Comparison of ENCODE assay signal across 31 cellular contexts in genomic region chr2:9013403-9013802, GRCh38. TPM values are rescaled to one million over a fixed set of nuclear protein-coding genes. Genes with fewer than 3 reads are reported as not detected.
DNase-seq lines count a peak whose midpoint lies in the region; ATAC-seq, FAIRE-seq and TF ChIP-seq lines count a peak whose summit lies in the region.
"Had no signal": no experiment of that assay in that cellular context is flagged by ENCODE, and none has a peak within 500 bp of the region (broad histone marks: within the 10 kb centered on the region; RNA-seq: fewer than 3 reads in every experiment).

No MANE protein-coding gene starts in this region.

- H3K4me3 ChIP-seq in A549 (no peak overlapping the region), HEK293 (ENCODE audit: low read depth, low read length) (no peak overlapping the region)
- H3K4me3 ChIP-seq: BLaER1; BLaER1 treated with 17β-estradiol and CSF1 and Interleukin-3, amounts not matched to agents 10 nM and 100 nM had no signal

- no peak overlapping the region for H3K4me2 ChIP-seq in A549
- H3K4me2 ChIP-seq: BLaER1; BLaER1 treated with 17β-estradiol and CSF1 and Interleukin-3, amounts not matched to agents 10 nM and 100 nM had no signal

- DNase-seq in A549 (ENCODE audit: low read depth in 1 of 2, low spot score in 1 of 2): no peak
- DNase-seq in D721Med (ENCODE audit: insufficient read length, low spot score): no peak
- DNase-seq in NCI-H1694 treated with DMSO at 0.1 percent for 48 hours (lab: John Stamatoyannopoulos, UW): no peak
- no peak for DNase-seq in stimulated activated naive CD4-positive, alpha-beta T cell treated with Interleukin-2 at 50 U/mL for 16 hours (lab: John Stamatoyannopoulos, UW)
- no peak for DNase-seq in COLO668 (lab: John Stamatoyannopoulos, UW; ENCODE audit: unreplicated experiment)
- DNase-seq: 8988T; ACHN; AML-193; BE2C; C1 segment of cervical spinal cord; Caco-2; Calu3; CD4-positive, alpha-beta memory T cell; CD4-positive, alpha-beta T cell; CD4-positive, CD25-positive, alpha-beta regulatory T cell; CD8-positive, alpha-beta memory T cell; CD8-positive, alpha-beta T cell; COR-L47; DMS 273 treated with DMSO at 0.1 percent for 48 hours; DMS153; DMS53; DMS79; DMS79 treated with DMSO at 0.1 percent for 48 hours; DND-41; EL had no signal

- no peak for TF ChIP-seq RAD21 in A549 (conservative IDR thresholded peaks at IDR 0.05 in 1 of 2, IDR thresholded peaks at IDR 0.05 in 1 of 2)

- H3K27ac ChIP-seq in A549 (no peak overlapping the region), HEK293 (ENCODE audit: extremely low read depth, low read depth, low read length) (no peak overlapping the region)
- H3K27ac ChIP-seq: 22Rv1; BLaER1; BLaER1 treated with 17β-estradiol and CSF1 and Interleukin-3, amounts not matched to agents 10 nM and 100 nM; C4-2B had no signal

- H3K4me1 ChIP-seq in A549 (no peaks in the 10 kb centered on the region), HEK293 (ENCODE audit: control insufficient read depth, insufficient read depth, low read length) (peaks cover 15% of the 10 kb centered on the region)
- H3K4me1 ChIP-seq: BLaER1; BLaER1 treated with 17β-estradiol and CSF1 and Interleukin-3, amounts not matched to agents 10 nM and 100 nM; Caco-2 had no signal

- 90% methylated on average over 1 of the region's 1 CpG for WGBS in A549 (ENCODE audit: missing lambda C conversion rate)

- POLR2A ChIA-PET in A549 (lab: Yijun Ruan, JAX): no interaction called here
- POLR2A ChIA-PET in HEK293 (lab: Yijun Ruan, JAX): no interaction called here

- no peaks in the 10 kb centered on the region for H3K9me3 ChIP-seq in A549
- H3K9me3 ChIP-seq in HEK293 (ENCODE audit: control insufficient read depth, insufficient read depth, low read depth, low read length): no peaks in the 10 kb centered on the region
- H3K9me3 ChIP-seq: BE2C; BLaER1; BLaER1 treated with 17β-estradiol and CSF1 and Interleukin-3, amounts not matched to agents 10 nM and 100 nM; Caco-2 had no signal

- no peak for TF ChIP-seq CTCF in A549 (IDR thresholded peaks at IDR 0.05)
- no peak for TF ChIP-seq CTCF in D721Med (IDR thresholded peaks at IDR 0.05; ENCODE audit: insufficient read depth, missing control alignments)
- no peak for TF ChIP-seq CTCF in HEK293 (tag by site-specific recombination; IDR thresholded peaks at IDR 0.05)

- peak; percentile 23 for FAIRE-seq in A549 (lab: Jason Lieb, UNC)
- peak; percentile 35 for FAIRE-seq in D721Med (lab: Jason Lieb, UNC)
- FAIRE-seq: A204.1 had no signal

- TF ChIP-seq POLR2A in A549 (IDR thresholded peaks at IDR 0.05; ENCODE audit: low read length): no peak

- no peaks in the 10 kb centered on the region for H3K36me3 ChIP-seq in HEK293 (ENCODE audit: control insufficient read depth in 2 of 2, insufficient read depth in 1 of 2, low read length in 2 of 2)
- H3K36me3 ChIP-seq: BE2C; BLaER1; BLaER1 treated with 17β-estradiol and CSF1 and Interleukin-3, amounts not matched to agents 10 nM and 100 nM had no signal

- TF ChIP-seq EP300 in A549 (IDR thresholded peaks at IDR 0.05): no peak

- ATAC-seq in A549: no peak
- ATAC-seq: CD8-positive, alpha-beta T cell had no signal

- CTCF ChIA-PET in A549 (lab: Yijun Ruan, JAX) (no interaction called here), HEK293 (lab: Yijun Ruan, JAX) (no interaction called here)

TF ChIP-seq in A549, 52 proteins besides CTCF, POLR2A, EP300 and RAD21:
- no peak for TF ChIP-seq HOXB13 (CRISPR knock-in tag; IDR thresholded peaks at IDR 0.05; ENCODE audit: low read depth)
- no peak for TF ChIP-seq CHD4 (IDR thresholded peaks at IDR 0.05; ENCODE audit: borderline replicate concordance)
- TF ChIP-seq HEYL (CRISPR knock-in tag; IDR thresholded peaks at IDR 0.05): no peak
- TF ChIP-seq, protein P1, sequence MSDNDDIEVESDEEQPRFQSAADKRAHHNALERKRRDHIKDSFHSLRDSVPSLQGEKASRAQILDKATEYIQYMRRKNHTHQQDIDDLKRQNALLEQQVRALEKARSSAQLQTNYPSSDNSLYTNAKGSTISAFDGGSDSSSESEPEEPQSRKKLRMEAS (IDR thresholded peaks at IDR 0.05): no peak
- TF ChIP-seq, protein P2, sequence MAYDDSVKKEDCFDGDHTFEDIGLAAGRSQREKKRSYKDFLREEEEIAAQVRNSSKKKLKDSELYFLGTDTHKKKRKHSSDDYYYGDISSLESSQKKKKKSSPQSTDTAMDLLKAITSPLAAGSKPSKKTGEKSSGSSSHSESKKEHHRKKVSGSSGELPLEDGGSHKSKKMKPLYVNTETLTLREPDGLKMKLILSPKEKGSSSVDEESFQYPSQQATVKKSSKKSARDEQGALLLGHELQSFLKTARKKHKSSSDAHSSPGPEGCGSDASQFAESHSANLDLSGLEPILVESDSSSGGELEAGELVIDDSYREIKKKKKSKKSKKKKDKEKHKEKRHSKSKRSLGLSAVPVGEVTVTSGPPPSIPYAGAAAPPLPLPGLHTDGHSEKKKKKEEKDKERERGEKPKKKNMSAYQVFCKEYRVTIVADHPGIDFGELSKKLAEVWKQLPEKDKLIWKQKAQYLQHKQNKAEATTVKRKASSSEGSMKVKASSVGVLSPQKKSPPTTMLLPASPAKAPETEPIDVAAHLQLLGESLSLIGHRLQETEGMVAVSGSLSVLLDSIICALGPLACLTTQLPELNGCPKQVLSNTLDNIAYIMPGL (CRISPR knock-in tag; IDR thresholded peaks at IDR 0.05; ENCODE audit: borderline replicate concordance): no peak
- no peak for TF ChIP-seq CHD2 (IDR thresholded peaks at IDR 0.05; ENCODE audit: low read length, partially characterized antibody)
- no peak for TF ChIP-seq FOSB (CRISPR knock-in tag; IDR thresholded peaks at IDR 0.05)
- TF ChIP-seq E2F6 (IDR thresholded peaks at IDR 0.05; ENCODE audit: borderline replicate concordance, low read depth): no peak
- no peak for TF ChIP-seq RNF2 (IDR thresholded peaks at IDR 0.05; ENCODE audit: borderline replicate concordance, low read depth)
- TF ChIP-seq RFX5 (IDR thresholded peaks at IDR 0.05): no peak
- TF ChIP-seq RARB (CRISPR knock-in tag; IDR thresholded peaks at IDR 0.05): no peak
- no peak for TF ChIP-seq NFE2L2 (conservative IDR thresholded peaks at IDR 0.05; ENCODE audit: low read length)
- no peak for TF ChIP-seq RCOR1 (IDR thresholded peaks at IDR 0.05; ENCODE audit: low read depth, low read length)
- no peak for TF ChIP-seq FOSL2 (IDR thresholded peaks at IDR 0.05)
- no peak for TF ChIP-seq FOSL2 (CRISPR knock-in tag; IDR thresholded peaks at IDR 0.05)

TF ChIP-seq in HEK293, 187 proteins besides CTCF, POLR2A, EP300 and RAD21:
- peak; percentile 95; the same call in 1 of the 2 replicates for TF ChIP-seq ZNF610 (tag by site-specific recombination; IDR thresholded peaks at IDR 0.05; ENCODE audit: borderline replicate concordance)
- TF ChIP-seq ZNF121 (tag by site-specific recombination; IDR thresholded peaks at IDR 0.05): no peak

RNA-seq across cellular contexts. Expression of gene MBOAT2, which starts 9.9 kb away (rescaled TPM):
- polyA plus RNA-seq in A549 (2011; rRNA removed): 32.3 and 33.3 TPM in 2 replicates
- polyA plus RNA-seq in A549 (2012; cell fraction: cytosol; rRNA removed): 9.8 and 11.5 TPM in 2 replicates
- polyA plus RNA-seq in A549 (2012; cell fraction: nucleus; rRNA removed): 9.3 and 19.7 TPM in 2 replicates
- polyA plus RNA-seq in A549 (2017; fragmentation: RNase III; extraction: RNeasy Plus Mini Kit Qiagen cat#74134 plus additional on column Dnase treatment): 31.1 to 37.3 TPM (median 33.1 TPM) in 3 replicates
- polyA minus RNA-seq in A549 (2011; rRNA and poly(A)+ RNA removed): 22.0 and 30.8 TPM in 2 replicates
